ENCODE assay signal across 17 cellular contexts in the genomic region with DNA sequence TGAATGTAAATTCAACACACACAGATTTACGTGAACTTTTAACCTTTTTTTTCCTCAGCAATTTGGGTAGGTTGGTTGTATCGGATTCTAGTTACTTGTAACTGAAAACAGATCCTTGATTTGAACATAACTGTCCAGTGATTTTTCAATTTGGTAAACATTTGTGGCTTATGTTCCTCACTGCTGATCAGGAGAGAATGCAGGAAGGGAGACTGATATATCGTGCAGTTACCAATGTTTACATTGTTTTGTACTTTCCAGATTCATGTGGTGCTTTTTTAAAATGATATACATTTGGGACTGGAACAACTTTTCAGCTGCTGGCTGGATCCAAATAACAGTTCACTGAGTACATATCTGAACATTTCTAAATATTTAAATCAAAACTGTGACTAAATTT.
"Had no signal": no experiment of that assay in that cellular context is flagged by ENCODE, and none has a peak within 500 bp of the region (broad histone marks: within the 10 kb centered on the region; RNA-seq: fewer than 3 reads in every experiment).

No MANE protein-coding gene starts in this region.

- H3K27ac ChIP-seq: esophagus squamous epithelium, parathyroid adenoma, skin epidermis, stomach, thoracic aorta had no signal

- H3K36me3 ChIP-seq: esophagus squamous epithelium, stomach, thoracic aorta had no signal

- H3K9me3 ChIP-seq: esophagus squamous epithelium, stomach, thoracic aorta had no signal

- H3K9ac ChIP-seq: parathyroid adenoma had no signal

- H2AFZ ChIP-seq: parathyroid adenoma had no signal

- H3K27ac Mint-ChIP-seq: activated B cell treated with CpG ODN at 0.5 μM for 24 hours; activated CD4-positive, alpha-beta T cell treated with anti-CD3 and anti-CD28 coated beads, Interleukin-2, amount 10 ng/mL, durations not matched to agents 24 days and 14 days; activated naive CD4-positive, alpha-beta T cell treated with anti-CD3 and anti-CD28 coated beads, Interleukin-2, amount 50 U/mL, for 24 hours; activated T-helper 2 cell treated with anti-CD3 and anti-CD28 coated beads, Interferon-gamma antibody, Interleukin-2, Interleukin-4, amounts not matched to agents 10 μg/mL and 5 μg/mL and 100 μg/mL, durations not matched to agents 14 hours and 24 hours and 36 hours had no signal

- H3K27me3 Mint-ChIP-seq: activated B cell treated with CpG ODN at 0.5 μM for 24 hours; activated CD4-positive, alpha-beta T cell treated with anti-CD3 and anti-CD28 coated beads, Interleukin-2, amount 10 ng/mL, durations not matched to agents 24 days and 14 days; activated naive CD4-positive, alpha-beta T cell treated with anti-CD3 and anti-CD28 coated beads, Interleukin-2, amount 50 U/mL, for 24 hours had no signal

- H3K4me1 ChIP-seq: parathyroid adenoma had no signal

- H3K4me3 Mint-ChIP-seq: activated B cell treated with CpG ODN at 0.5 μM for 24 hours; activated CD4-positive, alpha-beta T cell treated with anti-CD3 and anti-CD28 coated beads, Interleukin-2, amount 10 ng/mL, durations not matched to agents 24 days and 14 days; activated naive CD4-positive, alpha-beta T cell treated with anti-CD3 and anti-CD28 coated beads, Interleukin-2, amount 50 U/mL, for 24 hours; neural crest cell had no signal

- DNase-seq: activated B cell treated with CpG ODN at 0.5 μM for 24 hours; activated CD4-positive, alpha-beta T cell treated with anti-CD3 and anti-CD28 coated beads, Interleukin-2, amount 10 ng/mL, durations not matched to agents 24 days and 14 days; activated CD8-positive, alpha-beta memory T cell treated with anti-CD3 and anti-CD28 coated beads for 24 hours; activated T-cell treated with anti-CD3 and anti-CD28 coated beads for 4 hours; anterior cingulate cortex; esophagus squamous epithelium; hippocampal formation; kidney glomerular epithelial cell; retina; stomach; T-helper 2 cell had no signal

- H3K27me3 ChIP-seq: esophagus squamous epithelium, stomach had no signal

- H3K9me3 Mint-ChIP-seq: activated B cell treated with CpG ODN at 0.5 μM for 24 hours; activated naive CD4-positive, alpha-beta T cell treated with anti-CD3 and anti-CD28 coated beads, Interleukin-2, amount 50 U/mL, for 24 hours; activated T-helper 2 cell treated with anti-CD3 and anti-CD28 coated beads, Interferon-gamma antibody, Interleukin-2, Interleukin-4, amounts not matched to agents 10 μg/mL and 5 μg/mL and 100 μg/mL, durations not matched to agents 14 hours and 24 hours and 36 hours had no signal

- H3K4me3 ChIP-seq: esophagus squamous epithelium, skin epidermis, stomach, thoracic aorta had no signal
